ENCODE assay signal across 8 cellular contexts in genomic region chr3:197959500-197959890, GRCh38. TPM values are rescaled to one million over a fixed set of nuclear protein-coding genes. Genes with fewer than 3 reads are reported as not detected.
DNase-seq lines count a peak whose midpoint lies in the region; ATAC-seq and TF ChIP-seq lines count a peak whose summit lies in the region.

No MANE protein-coding gene starts in this region.

- no peak overlapping the region for H4K91ac ChIP-seq in mesenchymal stem cell (ENCODE audit: low read length)

- peak overlapping the region; percentile 95 to 98 (median 98) for H3K27ac Mint-ChIP-seq in brain

- peak overlapping the region; percentile 85 to 95 (median 91) for H3K4me3 Mint-ChIP-seq in brain

- H2BK120ac ChIP-seq in mesenchymal stem cell (ENCODE audit: low read depth, low read length): no peak overlapping the region

- H3K4me3 ChIP-seq in heart left ventricle (peak overlapping the region in 11 of 12 donors; percentile 64 to 87 (median 78)), mesenchymal stem cell (ENCODE audit: insufficient read depth in 1 of 2, low read depth in 1 of 2, low read length in 2 of 2) (peak overlapping the region in 1 of 2 experiments; percentile 90), uterus (peak overlapping the region; percentile 56 to 94)

- peaks cover 0 to 7% (median 0%) of the 10 kb centered on the region in 5 experiments for H3K9me3 Mint-ChIP-seq in brain

- DNase-seq in heart left ventricle: no peak
- DNase-seq in Right ventricle myocardium inferior (ENCODE audit: missing footprints): no peak
- no peak for DNase-seq in mesenchymal stem cell
- no peak for DNase-seq in uterus

- ATAC-seq in heart left ventricle: no peak
- no peak for ATAC-seq in Right ventricle myocardium inferior
- ATAC-seq in HG02870 (IDR thresholded peaks at IDR 0.05; ENCODE audit: unreplicated experiment): no peak
- no peak for ATAC-seq in GM18498 (IDR thresholded peaks at IDR 0.05; ENCODE audit: unreplicated experiment)
- no peak for ATAC-seq in HG02885 (IDR thresholded peaks at IDR 0.05; ENCODE audit: poor library complexity, unreplicated experiment)

- peaks cover 0 to 35% (median 25%) of the 10 kb centered on the region in 9 donors for H3K36me3 ChIP-seq in heart left ventricle
- peaks cover 13 to 36% of the 10 kb centered on the region in 2 experiments for H3K36me3 ChIP-seq in mesenchymal stem cell (ENCODE audit: control insufficient read depth in 1 of 2, insufficient read depth in 2 of 2, low read depth in 1 of 2, low read length in 2 of 2)
- no peaks in the 10 kb centered on the region for H3K36me3 ChIP-seq in uterus

- H3K18ac ChIP-seq in mesenchymal stem cell (ENCODE audit: low read depth in 1 of 2, low read length in 2 of 2): no peak overlapping the region

- H3K4ac ChIP-seq in mesenchymal stem cell (ENCODE audit: low read depth in 1 of 2, low read length in 2 of 2): peak overlapping the region in 1 of 2 experiments; percentile 59

- H3K9ac ChIP-seq in mesenchymal stem cell (ENCODE audit: low read length): peak overlapping the region; percentile 97

- 52 to 62% (median 57%) methylated on average over 6 of the region's 6 CpGs for WGBS in heart left ventricle, 4 donors
- 75% methylated on average over 5 of the region's 6 CpGs for WGBS in mesenchymal stem cell

- peaks cover 69% of the 10 kb centered on the region for H3K4me1 Mint-ChIP-seq in brain

- H3K36me3 Mint-ChIP-seq in brain: peaks cover 32% of the 10 kb centered on the region

- TF ChIP-seq POLR2A in heart left ventricle (IDR thresholded peaks at IDR 0.05) (no peak), uterus (IDR thresholded peaks at IDR 0.05) (no peak)

- no peak overlapping the region for H3K14ac ChIP-seq in mesenchymal stem cell (ENCODE audit: low read length in 2 of 2)

- H3K23ac ChIP-seq in mesenchymal stem cell (ENCODE audit: low read length in 2 of 2): no peak overlapping the region

- H3K9me3 ChIP-seq in heart left ventricle (no peaks in the 10 kb centered on the region), mesenchymal stem cell (ENCODE audit: control insufficient read depth, low read length) (no peaks in the 10 kb centered on the region), uterus (no peaks in the 10 kb centered on the region)

- no peaks in the 10 kb centered on the region for H3K27me3 ChIP-seq in heart left ventricle
- no peaks in the 10 kb centered on the region for H3K27me3 ChIP-seq in mesenchymal stem cell (ENCODE audit: control insufficient read depth in 1 of 2, insufficient read depth in 1 of 2, low read length in 2 of 2)
- H3K27me3 ChIP-seq in uterus: no peaks in the 10 kb centered on the region

- no peak overlapping the region for H2BK15ac ChIP-seq in mesenchymal stem cell (ENCODE audit: low read depth, poor library complexity, severe bottlenecking)

- H2AK5ac ChIP-seq in mesenchymal stem cell (ENCODE audit: low read length, severe bottlenecking): peak overlapping the region; percentile 44

- peaks cover 7% of the 10 kb centered on the region for H3K27me3 Mint-ChIP-seq in brain

- TF ChIP-seq CTCF in heart left ventricle (IDR thresholded peaks at IDR 0.05): no peak
- no peak for TF ChIP-seq CTCF in brain (conservative IDR thresholded peaks at IDR 0.05)
- TF ChIP-seq CTCF in uterus (IDR thresholded peaks at IDR 0.05): no peak

- H3K79me1 ChIP-seq in mesenchymal stem cell (replicated peaks; ENCODE audit: low read length, poor library complexity, severe bottlenecking): peaks cover 12% of the 10 kb centered on the region

- no peak overlapping the region for H2BK5ac ChIP-seq in mesenchymal stem cell (ENCODE audit: low read depth, low read length, poor library complexity, severe bottlenecking)

- peak overlapping the region; percentile 65 for H3K4me2 ChIP-seq in mesenchymal stem cell (ENCODE audit: low read length, poor library complexity, severe bottlenecking)

- no peak overlapping the region for H2AFZ ChIP-seq in mesenchymal stem cell (ENCODE audit: low read depth, low read length)

- no peak overlapping the region for H4K8ac ChIP-seq in mesenchymal stem cell (ENCODE audit: low read length)

- peaks cover 0 to 54% (median 18%) of the 10 kb centered on the region in 12 donors for H3K4me1 ChIP-seq in heart left ventricle
- H3K4me1 ChIP-seq in mesenchymal stem cell (ENCODE audit: control insufficient read depth, insufficient read depth, low read depth, low read length): peaks cover 8% of the 10 kb centered on the region
- peaks cover 0 to 4% of the 10 kb centered on the region in 2 donors for H3K4me1 ChIP-seq in uterus

- H3K27ac ChIP-seq in heart left ventricle: peak overlapping the region in 11 of 12 donors; percentile 47 to 84 (median 79)
- H3K27ac ChIP-seq in mesenchymal stem cell (ENCODE audit: low read length, poor library complexity, severe bottlenecking): peak overlapping the region; percentile 33
- peak overlapping the region; percentile 73 to 74 for H3K27ac ChIP-seq in uterus

- intact Hi-C loops in heart left ventricle (cut with DNase I) (loop anchor here in 1 of 10 donors (1.0 kb wide), 1 partner anchor 9 kb away; the partner anchor contains the start of gene RPL35A), Right ventricle myocardium inferior (cut with DNase I) (no loop called here), uterus (cut with DNase I; ENCODE audit: low total_unique reads) (no loop called here)

- no peak overlapping the region for H2BK12ac ChIP-seq in mesenchymal stem cell (ENCODE audit: low read length in 2 of 2)

RNA-seq across cellular contexts. Expression of gene LMLN, which starts 0.5 kb away (rescaled TPM):
- total RNA-seq in heart left ventricle: 10 to 100 TPM in 3 of 9 donors, 1 to 10 TPM in 6; 4.1 to 17.1 (median 9.0) TPM
- 1 to 10 TPM; 2.5 to 5.7 TPM for polyA plus RNA-seq in heart left ventricle
- total RNA-seq in Right ventricle myocardium inferior: 9.8 TPM
- polyA plus RNA-seq in brain (ENCODE audit: insufficient read depth, low read depth, low replicate concordance): 1.5 TPM
- polyA plus RNA-seq in mesenchymal stem cell (2013, experiment 1 of 2): 5.8 TPM
- 5.2 TPM for polyA plus RNA-seq in mesenchymal stem cell (2013, experiment 2 of 2)
- total RNA-seq in uterus: 10 to 100 TPM in 1 of 4 donors, 1 to 10 TPM in 2, under 1 TPM in 1; 0.77 to 11.3 (median 6.8) TPM

RNA-seq across cellular contexts. Expression of gene RPL35A, which starts 9.5 kb away (rescaled TPM):
- total RNA-seq in heart left ventricle (100 to 1,000 TPM; 374 to 941 (median 729) TPM), Right ventricle myocardium inferior (718 TPM), uterus (1,000 to 10,000 TPM in 3 of 4 donors, 100 to 1,000 TPM in 1; 632 to 3,558 (median 1,624) TPM)
- polyA plus RNA-seq in heart left ventricle (1,000 to 10,000 TPM; 1,426 to 1,760 TPM), brain (ENCODE audit: insufficient read depth, low read depth, low replicate concordance) (1,779 TPM)
- polyA plus RNA-seq in mesenchymal stem cell (2013, experiment 1 of 2): 2,543 TPM
- polyA plus RNA-seq in mesenchymal stem cell (2013, experiment 2 of 2): 2,470 TPM
